19 cellular contexts compared by ENCODE assay signal in the genomic region with DNA sequence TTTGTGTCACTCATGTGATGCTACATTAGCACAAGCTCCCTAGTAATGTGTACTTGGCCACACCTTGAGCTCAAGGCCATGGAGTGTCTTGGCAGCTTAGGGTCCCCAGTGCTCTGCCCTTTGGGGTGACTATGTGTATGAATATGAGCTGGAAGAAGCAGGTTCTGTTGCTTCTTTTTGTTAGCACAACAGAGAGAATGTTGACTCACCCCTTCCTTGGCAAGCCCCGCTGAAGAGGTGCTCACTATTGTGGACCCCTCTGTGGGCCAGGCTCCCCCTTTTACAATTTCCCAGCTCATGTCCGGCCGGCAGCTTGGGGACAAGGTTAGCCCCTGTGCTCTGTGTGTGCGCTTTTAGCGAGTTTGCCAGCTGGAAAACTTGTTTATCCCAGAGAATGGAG. TPM values are rescaled to one million over a fixed set of nuclear protein-coding genes. Genes with fewer than 3 reads are reported as not detected.
DNase-seq lines count a peak whose midpoint lies in the region; ATAC-seq and TF ChIP-seq lines count a peak whose summit lies in the region.
"Had no signal": no experiment of that assay in that cellular context is flagged by ENCODE, and none has a peak within 500 bp of the region (broad histone marks: within the 10 kb centered on the region; RNA-seq: fewer than 3 reads in every experiment).

No MANE protein-coding gene starts in this region.

- no peak for ATAC-seq in activated CD8-positive, alpha-beta memory T cell treated with anti-CD3 and anti-CD28 coated beads, Interleukin-2, amount 10 ng/mL, durations not matched to agents 7 days and 5 days
- ATAC-seq in T-cell (replicated peaks in 1 of 4) (no peak), left lobe of liver (no peak), GM18505 (IDR thresholded peaks at IDR 0.05; ENCODE audit: unreplicated experiment) (no peak)
- ATAC-seq in stimulated activated effector memory CD8-positive, alpha-beta T cell treated with anti-CD3 and anti-CD28 coated beads, Interleukin-12 subunit alpha, Interleukin-12 subunit beta, amount 100 ng/mL, for 72 hours, result no peak
- ATAC-seq: activated CD4-positive, CD25-positive, alpha-beta regulatory T cell treated with anti-CD3 and anti-CD28 coated beads, Interleukin-2, amount 50 U/mL, for 24 hours had no signal

- TF ChIP-seq POLR2A in GM18505 (IDR thresholded peaks at IDR 0.05; ENCODE audit: borderline replicate concordance, extremely low read depth, insufficient read depth, insufficient read length), result no peak

- POLR2A ChIA-PET in T-cell (lab: Charles Lee), result no interaction called here

- H3K27me3 Mint-ChIP-seq in activated CD8-positive, alpha-beta memory T cell treated with anti-CD3 and anti-CD28 coated beads, Interleukin-2, amount 10 ng/mL, durations not matched to agents 7 days and 5 days, result no peaks in the 10 kb centered on the region
- H3K27me3 Mint-ChIP-seq in T-cell, result no peaks in the 10 kb centered on the region
- H3K27me3 Mint-ChIP-seq: activated naive CD4-positive, alpha-beta T cell treated with anti-CD3 and anti-CD28 coated beads, Interleukin-2, amount 50 U/mL, for 24 hours had no signal

- no peak overlapping the region for H3K27ac Mint-ChIP-seq in activated CD8-positive, alpha-beta memory T cell treated with anti-CD3 and anti-CD28 coated beads, Interleukin-2, amount 10 ng/mL, durations not matched to agents 7 days and 5 days
- peak overlapping the region; percentile 77 to 87 for H3K27ac Mint-ChIP-seq in T-cell
- H3K27ac Mint-ChIP-seq in stimulated activated effector memory CD8-positive, alpha-beta T cell treated with anti-CD3 and anti-CD28 coated beads, Interleukin-12 subunit alpha, Interleukin-12 subunit beta, amount 100 ng/mL, for 72 hours, result peak overlapping the region; percentile 63

- peak; percentile 54 for DNase-seq in activated CD8-positive, alpha-beta memory T cell treated with anti-CD3 and anti-CD28 coated beads for 24 hours
- no peak for DNase-seq in activated CD8-positive, alpha-beta memory T cell treated with anti-CD3 and anti-CD28 coated beads, Interleukin-2, amount 10 ng/mL, durations not matched to agents 7 days and 5 days
- no peak for DNase-seq in T-cell
- peak; percentile 40 for DNase-seq in left lobe of liver (ENCODE audit: low spot score)
- no peak for DNase-seq in stimulated activated effector memory CD8-positive, alpha-beta T cell treated with anti-CD3 and anti-CD28 coated beads, Interleukin-12 subunit alpha, Interleukin-12 subunit beta, amount 100 ng/mL, for 72 hours (ENCODE audit: low spot score in 2 of 2)
- DNase-seq in SHP77 treated with DMSO at 0.1 percent for 48 hours (lab: John Stamatoyannopoulos, UW), result no peak
- DNase-seq in NCI-H524 treated with DMSO at 0.1 percent for 48 hours (lab: John Stamatoyannopoulos, UW), result no peak
- DNase-seq: 8988T; effector memory CD4-positive, alpha-beta T cell; mesendoderm; NCI-H1417; NCI-H510A treated with DMSO at 0.1 percent for 48 hours; spleen; stimulated activated CD4-positive, alpha-beta T cell treated with anti-CD3 and anti-CD28 coated beads, Interleukin-4, amount 100 ng/mL, for 24 hours; substantia nigra; T1000 had no signal

- peaks cover 48% of the 10 kb centered on the region for H3K4me1 Mint-ChIP-seq in activated CD8-positive, alpha-beta memory T cell treated with anti-CD3 and anti-CD28 coated beads, Interleukin-2, amount 10 ng/mL, durations not matched to agents 7 days and 5 days
- H3K4me1 Mint-ChIP-seq in T-cell, result peaks cover 72 to 82% (median 79%) of the 10 kb centered on the region in 3 donors
- peaks cover 48% of the 10 kb centered on the region for H3K4me1 Mint-ChIP-seq in stimulated activated effector memory CD8-positive, alpha-beta T cell treated with anti-CD3 and anti-CD28 coated beads, Interleukin-12 subunit alpha, Interleukin-12 subunit beta, amount 100 ng/mL, for 72 hours

- H3K36me3 Mint-ChIP-seq in activated CD8-positive, alpha-beta memory T cell treated with anti-CD3 and anti-CD28 coated beads, Interleukin-2, amount 10 ng/mL, durations not matched to agents 7 days and 5 days, result peaks cover 21% of the 10 kb centered on the region
- peaks cover 11% of the 10 kb centered on the region for H3K36me3 Mint-ChIP-seq in T-cell
- peaks cover 40% of the 10 kb centered on the region for H3K36me3 Mint-ChIP-seq in stimulated activated effector memory CD8-positive, alpha-beta T cell treated with anti-CD3 and anti-CD28 coated beads, Interleukin-12 subunit alpha, Interleukin-12 subunit beta, amount 100 ng/mL, for 72 hours

- H3K4me3 Mint-ChIP-seq in activated CD8-positive, alpha-beta memory T cell treated with anti-CD3 and anti-CD28 coated beads, Interleukin-2, amount 10 ng/mL, durations not matched to agents 7 days and 5 days, result no peak overlapping the region
- H3K4me3 Mint-ChIP-seq in T-cell, result peak overlapping the region in 1 of 3 donors; percentile 29
- H3K4me3 Mint-ChIP-seq in stimulated activated effector memory CD8-positive, alpha-beta T cell treated with anti-CD3 and anti-CD28 coated beads, Interleukin-12 subunit alpha, Interleukin-12 subunit beta, amount 100 ng/mL, for 72 hours, result no peak overlapping the region

- H3K9me3 Mint-ChIP-seq in activated CD8-positive, alpha-beta memory T cell treated with anti-CD3 and anti-CD28 coated beads, Interleukin-2, amount 10 ng/mL, durations not matched to agents 7 days and 5 days (ENCODE audit: low read depth), result no peaks in the 10 kb centered on the region
- no peaks in the 10 kb centered on the region for H3K9me3 Mint-ChIP-seq in T-cell
- H3K9me3 Mint-ChIP-seq in stimulated activated effector memory CD8-positive, alpha-beta T cell treated with anti-CD3 and anti-CD28 coated beads, Interleukin-12 subunit alpha, Interleukin-12 subunit beta, amount 100 ng/mL, for 72 hours, result no peaks in the 10 kb centered on the region
- H3K9me3 Mint-ChIP-seq: activated naive CD4-positive, alpha-beta T cell treated with anti-CD3 and anti-CD28 coated beads, Interleukin-2, amount 50 U/mL, for 24 hours had no signal

- CTCF ChIA-PET in activated CD8-positive, alpha-beta memory T cell treated with anti-CD3 and anti-CD28 coated beads, Interleukin-2, amount 10 ng/mL, durations not matched to agents 7 days and 5 days (lab: Charles Lee), result interaction anchor here (1.1 to 10.7 kb wide), 3 partner anchors 18 to 43 kb away, joined by 3 to 193 read pairs (median 145); no protein-coding TSS in a partner anchor
- CTCF ChIA-PET in T-cell (lab: Charles Lee), result interaction anchor here (0.6 to 8.5 kb wide), 8 partner anchors 12 to 229 kb away, joined by 3 to 158 read pairs (median 4); no protein-coding TSS in a partner anchor

RNA-seq across cellular contexts. Expression of a gene that starts 48.1 kb away (rescaled TPM):
- 10 to 100 TPM; 42.3 to 92.4 TPM for total RNA-seq in activated CD8-positive, alpha-beta memory T cell treated with anti-CD3 and anti-CD28 coated beads, Interleukin-2, amount 10 ng/mL, durations not matched to agents 7 days and 5 days
- 100 to 1,000 TPM; 143 to 254 (median 163) TPM for total RNA-seq in T-cell
- total RNA-seq in left lobe of liver, result 17.9 TPM

Comparison
In these comparisons a context has a peak if more than half of its experiments do, and no peak if none do; other contexts are left out.
1. DNase-seq: peak in activated CD8-positive, alpha-beta memory T cell treated with anti-CD3 and anti-CD28 coated beads for 24 hours (single experiment) and left lobe of liver (single experiment); none in activated CD8-positive, alpha-beta memory T cell treated with anti-CD3 and anti-CD28 coated beads, Interleukin-2, amount 10 ng/mL, durations not matched to agents 7 days and 5 days (single experiment), T-cell (0 of 34), stimulated activated effector memory CD8-positive, alpha-beta T cell treated with anti-CD3 and anti-CD28 coated beads, Interleukin-12 subunit alpha, Interleukin-12 subunit beta, amount 100 ng/mL, for 72 hours (0 of 2), SHP77 treated with DMSO at 0.1 percent for 48 hours (single experiment) and NCI-H524 treated with DMSO at 0.1 percent for 48 hours (single experiment).